ENCODE assay signal across 13 cellular contexts in genomic region chr9:33177633-33178032, GRCh38.
DNase-seq lines count a peak whose midpoint lies in the region; ATAC-seq and TF ChIP-seq lines count a peak whose summit lies in the region.
"Had no signal": no experiment of that assay in that cellular context is flagged by ENCODE, and none has a peak within 500 bp of the region (broad histone marks: within the 10 kb centered on the region; RNA-seq: fewer than 3 reads in every experiment).

No MANE protein-coding gene starts in this region.

- TF ChIP-seq CTCF in GM13976 (IDR thresholded peaks at IDR 0.05; ENCODE audit: borderline replicate concordance, control extremely low read depth, extremely low read depth, insufficient read depth, missing control alignments): no peak

- in situ Hi-C loops in GM13976 (cut with MboI; ENCODE audit: low sequenced_read_pairs, unreplicated experiment): no loop called here

- ATAC-seq in GM18498 (IDR thresholded peaks at IDR 0.05; ENCODE audit: unreplicated experiment): peak; percentile 77
- peak; percentile 95 for ATAC-seq in GM19463 (IDR thresholded peaks at IDR 0.05; ENCODE audit: unreplicated experiment)
- ATAC-seq in HG02840 (IDR thresholded peaks at IDR 0.05; ENCODE audit: low FRiP score, unreplicated experiment): peak; percentile 69
- ATAC-seq: stimulated activated naive CD8-positive, alpha-beta T cell treated with anti-CD3 and anti-CD28 coated beads, Interleukin-15, Interleukin-2, amounts not matched to agents 100 U/mL and 50 U/mL, for 24 hours had no signal

- DNase-seq in NAMALWA (ENCODE audit: low spot score) (peak; percentile 58), GM13976 (ENCODE audit: low spot score) (no peak), DMS79 treated with DMSO at 0.1 percent for 48 hours (lab: John Stamatoyannopoulos, UW) (no peak), NCI-H748 treated with DMSO at 0.1 percent for 48 hours (lab: John Stamatoyannopoulos, UW) (no peak)
- no peak for DNase-seq in activated effector memory CD4-positive, alpha-beta T cell treated with Interleukin-2 at 50 U/mL for 16 hours
- DNase-seq: activated naive CD4-positive, alpha-beta T cell treated with anti-CD3 and anti-CD28 coated beads, Interleukin-2, amount 50 U/mL, for 16 hours; islet precursor cell; NCI-H2029 treated with DMSO at 0.1 percent for 48 hours; stimulated activated CD4-positive, alpha-beta T cell treated with anti-CD3 and anti-CD28 coated beads, Interleukin-4, amount 100 ng/mL, for 1 hour; stimulated activated naive CD8-positive, alpha-beta T cell treated with anti-CD3 and anti-CD28 coated beads, Interleukin-15, Interleukin-2, amounts not matched to agents 100 U/mL and 50 U/mL, for 24 hours had no signal
